In the genomic region with DNA sequence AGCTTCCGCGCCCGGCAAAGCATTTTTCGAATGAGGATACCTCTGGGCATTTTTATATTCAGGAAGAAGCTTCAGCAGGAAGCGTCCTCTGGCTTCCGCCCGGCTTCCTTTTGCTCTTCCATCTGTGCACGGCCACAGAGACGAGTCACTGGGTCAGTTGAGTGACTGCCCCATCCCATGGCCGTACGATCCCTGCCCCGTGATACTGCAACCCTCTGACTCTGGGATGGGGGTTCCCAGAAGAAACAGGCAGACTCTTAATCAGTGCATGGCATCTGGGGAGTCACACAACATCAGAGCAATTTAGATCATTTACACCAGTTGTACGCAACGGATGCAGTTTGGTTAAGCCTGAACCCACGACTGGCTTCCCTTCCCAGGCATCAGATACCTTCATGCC, we compare ENCODE assay signal across 23 cellular contexts.
"Had no signal": no experiment of that assay in that cellular context is flagged by ENCODE, and none has a peak within 500 bp of the region (broad histone marks: within the 10 kb centered on the region; RNA-seq: fewer than 3 reads in every experiment).

No MANE protein-coding gene starts in this region.

- ATAC-seq: left colon; left lung; lower lobe of right lung; natural killer cell; right lobe of liver; stimulated activated memory B cell treated with anti-CD40 and anti-IgM and Interleukin-4, amounts not matched to agents 10 μg/mL and 1 μg/mL and 100 μg/mL, for 72 hours had no signal

- FAIRE-seq: kidney had no signal

- H3K4me3 ChIP-seq: left lung, lower lobe of right lung, ovary, right atrium auricular region, right lobe of liver, smooth muscle cell, suprapubic skin, tibial nerve, upper lobe of left lung had no signal

- H3K27ac ChIP-seq: left lung, lower lobe of right lung, ovary, right atrium auricular region, right lobe of liver, suprapubic skin, tibial nerve, upper lobe of left lung had no signal

- H3K4me1 ChIP-seq: left lung, lower lobe of right lung, right lobe of liver, suprapubic skin, tibial nerve, upper lobe of left lung had no signal

- H3K4me2 ChIP-seq: smooth muscle cell had no signal

- DNase-seq: head of caudate nucleus; hippocampal formation; kidney; left colon; left lung; lower lobe of right lung; mammary epithelial cell; mesenchymal stem cell; naive B cell; natural killer cell; ovary; right lobe of liver; stimulated activated CD4-positive, alpha-beta T cell treated with anti-CD3 and anti-CD28 coated beads, Interleukin-1b, Interleukin-23, amount 100 ng/mL, for 48 hours; stimulated activated CD4-positive, alpha-beta T cell treated with anti-CD3 and anti-CD28 coated beads, Interleukin-2, amount 100 ng/mL, for 48 hours; stimulated activated CD4-positive, alpha-beta T cell treated with anti-CD3 and anti-CD28 coated beads, Interleukin-4, amount 100 ng/mL, for 4 hours; stimulated activated CD8-positive, alpha-beta memory T cell treated with anti-CD3 and anti-CD28 coated beads, Interleukin-4, amount 100 ng/mL, for 48 hours; stimulated activated naive CD4-positive, alpha-beta T cell treated with Interleukin-2 at 50 U/mL for 16 hours; upper lobe of left lung had no signal

- H3K36me3 ChIP-seq: left lung, lower lobe of right lung, ovary, right atrium auricular region, right lobe of liver, suprapubic skin, tibial nerve, upper lobe of left lung had no signal

- H3K9me3 ChIP-seq: left lung, lower lobe of right lung, ovary, right atrium auricular region, right lobe of liver, suprapubic skin, tibial nerve, upper lobe of left lung had no signal

- H3K27me3 ChIP-seq: ovary, right atrium auricular region, right lobe of liver, upper lobe of left lung had no signal
